In the genomic region with DNA sequence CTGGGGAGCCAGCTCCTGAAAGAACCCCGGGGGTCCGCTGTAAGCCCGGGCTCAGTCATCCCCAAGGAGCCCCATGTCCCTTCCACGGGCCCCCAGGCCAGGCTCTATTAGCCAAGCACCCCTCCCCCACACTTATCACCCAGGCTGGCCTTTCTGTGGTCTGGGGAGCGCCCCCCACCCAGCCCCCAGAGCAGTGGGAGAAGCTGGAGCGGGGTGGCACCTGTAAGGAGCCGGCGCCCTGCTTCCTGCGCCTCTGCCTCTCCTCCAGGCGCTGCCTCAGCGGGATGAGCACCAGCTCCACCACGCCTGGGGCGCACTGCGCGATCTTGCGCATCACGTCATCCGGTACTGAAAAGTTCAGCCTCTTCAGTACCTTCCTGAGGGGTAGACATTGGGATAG, we compare ENCODE assay signal across 1 cellular context.
TF ChIP-seq lines count a peak whose summit lies in the region.

No MANE protein-coding gene starts in this region.

TF ChIP-seq in K562, 482 proteins besides CTCF, POLR2A, EP300 and RAD21:
- TF ChIP-seq, protein P1, sequence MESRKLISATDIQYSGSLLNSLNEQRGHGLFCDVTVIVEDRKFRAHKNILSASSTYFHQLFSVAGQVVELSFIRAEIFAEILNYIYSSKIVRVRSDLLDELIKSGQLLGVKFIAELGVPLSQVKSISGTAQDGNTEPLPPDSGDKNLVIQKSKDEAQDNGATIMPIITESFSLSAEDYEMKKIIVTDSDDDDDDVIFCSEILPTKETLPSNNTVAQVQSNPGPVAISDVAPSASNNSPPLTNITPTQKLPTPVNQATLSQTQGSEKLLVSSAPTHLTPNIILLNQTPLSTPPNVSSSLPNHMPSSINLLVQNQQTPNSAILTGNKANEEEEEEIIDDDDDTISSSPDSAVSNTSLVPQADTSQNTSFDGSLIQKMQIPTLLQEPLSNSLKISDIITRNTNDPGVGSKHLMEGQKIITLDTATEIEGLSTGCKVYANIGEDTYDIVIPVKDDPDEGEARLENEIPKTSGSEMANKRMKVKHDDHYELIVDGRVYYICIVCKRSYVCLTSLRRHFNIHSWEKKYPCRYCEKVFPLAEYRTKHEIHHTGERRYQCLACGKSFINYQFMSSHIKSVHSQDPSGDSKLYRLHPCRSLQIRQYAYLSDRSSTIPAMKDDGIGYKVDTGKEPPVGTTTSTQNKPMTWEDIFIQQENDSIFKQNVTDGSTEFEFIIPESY (CRISPR knock-in tag; IDR thresholded peaks at IDR 0.05) = peak; percentile 78; the same call in 1 of the 2 replicates
- TF ChIP-seq, protein P2, sequence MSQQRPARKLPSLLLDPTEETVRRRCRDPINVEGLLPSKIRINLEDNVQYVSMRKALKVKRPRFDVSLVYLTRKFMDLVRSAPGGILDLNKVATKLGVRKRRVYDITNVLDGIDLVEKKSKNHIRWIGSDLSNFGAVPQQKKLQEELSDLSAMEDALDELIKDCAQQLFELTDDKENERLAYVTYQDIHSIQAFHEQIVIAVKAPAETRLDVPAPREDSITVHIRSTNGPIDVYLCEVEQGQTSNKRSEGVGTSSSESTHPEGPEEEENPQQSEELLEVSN (IDR thresholded peaks at IDR 0.05; ENCODE audit: borderline replicate concordance in 1 of 2, extremely low read depth in 1 of 2, insufficient read depth in 1 of 2, insufficient read length in 1 of 2, low read depth in 1 of 2, low read length in 1 of 2, poor library complexity in 1 of 2, severe bottlenecking in 1 of 2) = no peak
